Comparison of ENCODE assay signal across 19 cellular contexts in the genomic region with DNA sequence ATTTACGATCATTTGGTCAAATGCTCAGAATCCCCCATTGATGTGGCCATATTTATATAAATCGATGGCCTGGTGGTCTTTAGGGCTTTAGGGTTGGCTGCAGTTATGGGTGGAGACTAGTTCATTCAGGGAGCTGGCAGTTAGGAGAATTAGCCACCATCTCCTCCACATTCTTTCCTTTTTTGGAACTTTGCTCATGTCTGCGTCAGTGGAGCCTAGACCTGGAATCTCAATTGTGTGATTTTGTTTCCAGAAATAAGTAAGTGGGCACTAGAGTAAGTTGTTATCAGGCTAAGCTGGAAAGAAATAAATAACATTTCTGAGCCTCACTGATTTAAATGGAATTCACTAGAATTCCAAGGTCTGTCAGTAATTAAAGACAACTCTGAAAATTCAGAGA. TPM values are rescaled to one million over a fixed set of nuclear protein-coding genes. Genes with fewer than 3 reads are reported as not detected.
DNase-seq lines count a peak whose midpoint lies in the region; ATAC-seq and TF ChIP-seq lines count a peak whose summit lies in the region.
"Had no signal": no experiment of that assay in that cellular context is flagged by ENCODE, and none has a peak within 500 bp of the region (broad histone marks: within the 10 kb centered on the region; RNA-seq: fewer than 3 reads in every experiment).

No MANE protein-coding gene starts in this region.

- H4K91ac ChIP-seq in trophoblast cell (ENCODE audit: low read depth, low read length), result no peak overlapping the region

- H3K4me1 ChIP-seq in heart left ventricle, result peaks cover 0 to 21% (median 4%) of the 10 kb centered on the region in 12 donors
- H3K4me1 ChIP-seq in left lung, result no peaks in the 10 kb centered on the region
- H3K4me1 ChIP-seq in trophoblast cell (ENCODE audit: control insufficient read depth in 1 of 2, insufficient read depth in 2 of 2, low read length in 2 of 2), result no peaks in the 10 kb centered on the region
- H3K4me1 ChIP-seq in HAP-1, result no peaks in the 10 kb centered on the region
- H3K4me1 ChIP-seq: Peyer's patch had no signal

- no peak overlapping the region for H3K23ac ChIP-seq in trophoblast cell (ENCODE audit: low read length)

- intact Hi-C loops in heart left ventricle (cut with DNase I) (no loop called here), left lung (cut with DNase I) (no loop called here)

- H3K14ac ChIP-seq in trophoblast cell (ENCODE audit: low read length), result no peak overlapping the region

- WGBS in heart left ventricle, 4 donors, result 57 to 81% (median 60%) methylated on average over 3 of the region's 3 CpGs
- WGBS in trophoblast cell (ENCODE audit: extremely low coverage, insufficient coverage, insufficient read length), result no CpG with 5 or more reads among the region's 3 CpGs

- H2BK5ac ChIP-seq in trophoblast cell (ENCODE audit: low read depth, low read length, poor library complexity), result no peak overlapping the region

- H3K18ac ChIP-seq in trophoblast cell (ENCODE audit: low read length), result no peak overlapping the region

- H2BK120ac ChIP-seq in trophoblast cell (ENCODE audit: insufficient read depth, low read length, poor library complexity), result no peak overlapping the region

- TF ChIP-seq POLR2A in heart left ventricle (IDR thresholded peaks at IDR 0.05), result no peak

- in situ Hi-C loops in HAP-1 (cut with MboI; ENCODE audit: low sequenced_read_pairs), result no loop called here

- peak; percentile 7 for DNase-seq in GM03348 (ENCODE audit: low spot score)
- no peak for DNase-seq in heart left ventricle
- DNase-seq in left lung, result no peak
- no peak for DNase-seq in trophoblast cell
- no peak for DNase-seq in mesenteric fat pad (ENCODE audit: low spot score)
- DNase-seq in HAP-1 (ENCODE audit: low spot score in 2 of 2), result no peak
- DNase-seq in middle frontal gyrus (ENCODE audit: extremely low spot score, low spot score), result no peak
- DNase-seq in NCI-H345 treated with DMSO at 0.1 percent for 48 hours (lab: John Stamatoyannopoulos, UW; ENCODE audit: unreplicated experiment), result no peak
- DNase-seq: CD4-positive, alpha-beta T cell; DMS153; GF-D8; GM23248; HCEC 1CT; NCI-H1092 treated with DMSO at 0.1 percent for 48 hours; NCI-H146; NCI-H2081; NCI-H2171 treated with DMSO at 0.1 percent for 48 hours; Peyer's patch had no signal

- no peaks in the 10 kb centered on the region for H3K27me3 ChIP-seq in heart left ventricle
- no peaks in the 10 kb centered on the region for H3K27me3 ChIP-seq in left lung
- H3K27me3 ChIP-seq in trophoblast cell (ENCODE audit: insufficient read depth, low read length), result no peaks in the 10 kb centered on the region
- peaks cover 11% of the 10 kb centered on the region; the same call in 1 of the 2 replicates for H3K27me3 ChIP-seq in HAP-1 (ENCODE audit: low read depth)
- H3K27me3 ChIP-seq: Peyer's patch had no signal

- TF ChIP-seq CTCF in heart left ventricle (IDR thresholded peaks at IDR 0.05), result no peak
- no peak for TF ChIP-seq CTCF in left lung (IDR thresholded peaks at IDR 0.05)

- H3K36me3 ChIP-seq in heart left ventricle (no peaks in the 10 kb centered on the region), left lung (no peaks in the 10 kb centered on the region), trophoblast cell (ENCODE audit: control insufficient read depth in 1 of 2, insufficient read depth in 2 of 2, low read length in 2 of 2) (no peaks in the 10 kb centered on the region), HAP-1 (replicated peaks) (no peaks in the 10 kb centered on the region)
- H3K36me3 ChIP-seq: Peyer's patch had no signal

- no peak overlapping the region for H3K4me2 ChIP-seq in trophoblast cell (ENCODE audit: low read length)

- H3K79me1 ChIP-seq in trophoblast cell (ENCODE audit: low read length), result no peaks in the 10 kb centered on the region

- H2AFZ ChIP-seq in trophoblast cell (ENCODE audit: insufficient read depth, low read length, poor library complexity), result no peak overlapping the region
- H2AFZ ChIP-seq: GM23248 had no signal

- H3K4me3 ChIP-seq in heart left ventricle (no peak overlapping the region), left lung (no peak overlapping the region), trophoblast cell (ENCODE audit: low read depth, low read length) (no peak overlapping the region), HAP-1 (no peak overlapping the region)
- H3K4me3 ChIP-seq: GM12878, GM23248, Peyer's patch had no signal

- H4K8ac ChIP-seq in trophoblast cell (ENCODE audit: low read depth, low read length), result peak overlapping the region; percentile 10

- no peak overlapping the region for H4K12ac ChIP-seq in trophoblast cell (ENCODE audit: low read depth, low read length)

- H3K4ac ChIP-seq in trophoblast cell (ENCODE audit: low read depth, low read length), result no peak overlapping the region

- peak overlapping the region in 4 of 12 donors; percentile 9 to 47 (median 20) for H3K27ac ChIP-seq in heart left ventricle
- no peak overlapping the region for H3K27ac ChIP-seq in left lung
- H3K27ac ChIP-seq in trophoblast cell (ENCODE audit: low read depth, low read length), result no peak overlapping the region
- H3K27ac ChIP-seq: GM23248, Peyer's patch had no signal

- no peaks in the 10 kb centered on the region for H3K79me2 ChIP-seq in trophoblast cell (ENCODE audit: control insufficient read depth, insufficient read depth, low read length, poor library complexity)

- no peak overlapping the region for H3K9ac ChIP-seq in trophoblast cell (ENCODE audit: low read length)
- H3K9ac ChIP-seq: GM23248 had no signal

- ATAC-seq in heart left ventricle (peak; percentile 62 to 91 (median 70)), left lung (peak; percentile 39)

- H2BK12ac ChIP-seq in trophoblast cell (ENCODE audit: low read length), result no peak overlapping the region

- no peak overlapping the region for H2AK5ac ChIP-seq in trophoblast cell (ENCODE audit: low read length)

- H3K9me3 ChIP-seq in heart left ventricle (no peaks in the 10 kb centered on the region), left lung (no peaks in the 10 kb centered on the region), trophoblast cell (ENCODE audit: insufficient read depth, low read depth, low read length) (no peaks in the 10 kb centered on the region), HAP-1 (no peaks in the 10 kb centered on the region)
- H3K9me3 ChIP-seq: Peyer's patch had no signal

RNA-seq across cellular contexts. Expression of a gene that starts 29.0 kb away (rescaled TPM):
- 10 to 100 TPM; 17.3 to 47.9 (median 29.3) TPM for total RNA-seq in heart left ventricle
- 10 to 100 TPM in 1 of 2 donors, 1 to 10 TPM in 1; 9.6 to 46.9 TPM for polyA plus RNA-seq in heart left ventricle
- total RNA-seq in left lung, result 100 to 1,000 TPM; 127 to 132 TPM
- polyA plus RNA-seq in trophoblast cell (2013), result 73.6 and 77.0 TPM in 2 replicates
- total RNA-seq in mesenteric fat pad, result 392 TPM
